In the genomic region with DNA sequence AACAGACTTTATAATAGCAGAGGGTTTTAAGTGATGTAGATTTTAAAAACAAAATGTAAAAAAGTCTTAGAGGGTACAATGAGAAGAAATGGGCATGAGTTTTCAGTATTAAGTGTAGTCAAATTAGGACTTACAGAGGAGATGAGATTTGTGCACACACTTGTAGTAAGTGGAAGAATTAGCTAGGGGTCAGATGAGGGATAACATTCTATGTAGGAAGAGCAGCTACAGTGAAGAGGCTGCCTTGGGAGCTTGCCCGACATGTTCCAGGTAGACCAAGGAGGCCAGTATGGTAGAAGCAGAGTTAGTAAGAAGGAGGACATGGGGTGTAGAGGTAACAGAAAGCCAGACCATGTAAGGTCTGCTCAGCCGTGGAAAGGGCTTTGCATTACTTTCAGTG, we compare ENCODE assay signal across 15 cellular contexts.
DNase-seq lines count a peak whose midpoint lies in the region; ATAC-seq and TF ChIP-seq lines count a peak whose summit lies in the region.
"Had no signal": no experiment of that assay in that cellular context is flagged by ENCODE, and none has a peak within 500 bp of the region (broad histone marks: within the 10 kb centered on the region; RNA-seq: fewer than 3 reads in every experiment).

No MANE protein-coding gene starts in this region.

- intact Hi-C loops in left colon (cut with DNase I, micrococcal nuclease) = no loop called here

- TF ChIP-seq CTCF in epithelial cell of esophagus (IDR thresholded peaks at IDR 0.05; ENCODE audit: insufficient read depth, low read depth, low read length, missing control alignments) = peak; percentile 28

- no peak overlapping the region for H3K4me3 ChIP-seq in epithelial cell of esophagus (ENCODE audit: low read length)
- H3K4me3 ChIP-seq: Peyer's patch, spleen, stomach had no signal

- DNase-seq in NCI-H82 (lab: John Stamatoyannopoulos, UW) = peak; percentile 42
- DNase-seq in NCI-H82 treated with DMSO at 0.1 percent for 48 hours (lab: John Stamatoyannopoulos, UW; ENCODE audit: unreplicated experiment) = no peak
- DNase-seq in NCI-H69 (lab: John Stamatoyannopoulos, UW) = peak; percentile 14
- peak; percentile 29 for DNase-seq in epithelial cell of esophagus (ENCODE audit: low read depth)
- peak; percentile 14 for DNase-seq in renal cortical epithelial cell (ENCODE audit: low read depth)
- DNase-seq in left colon = no peak
- DNase-seq: hypothalamus, mesenchymal stem cell, NCI-H2227 treated with DMSO at 0.1 percent for 48 hours, occipital lobe, Peyer's patch, spleen, stomach had no signal

- ATAC-seq in GM18909 (IDR thresholded peaks at IDR 0.05; ENCODE audit: poor library complexity, unreplicated experiment) (no peak), HG02588 (IDR thresholded peaks at IDR 0.05; ENCODE audit: unreplicated experiment) (no peak), left colon (no peak)

Comparison
In these comparisons a context has a peak if more than half of its experiments do, and no peak if none do; other contexts are left out.
1. DNase-seq: peak in NCI-H82 (single experiment), NCI-H69 (single experiment), epithelial cell of esophagus (single experiment) and renal cortical epithelial cell (single experiment); none in NCI-H82 treated with DMSO at 0.1 percent for 48 hours (single experiment) and left colon (0 of 2).